ENCODE assay signal across 18 cellular contexts in the genomic region with DNA sequence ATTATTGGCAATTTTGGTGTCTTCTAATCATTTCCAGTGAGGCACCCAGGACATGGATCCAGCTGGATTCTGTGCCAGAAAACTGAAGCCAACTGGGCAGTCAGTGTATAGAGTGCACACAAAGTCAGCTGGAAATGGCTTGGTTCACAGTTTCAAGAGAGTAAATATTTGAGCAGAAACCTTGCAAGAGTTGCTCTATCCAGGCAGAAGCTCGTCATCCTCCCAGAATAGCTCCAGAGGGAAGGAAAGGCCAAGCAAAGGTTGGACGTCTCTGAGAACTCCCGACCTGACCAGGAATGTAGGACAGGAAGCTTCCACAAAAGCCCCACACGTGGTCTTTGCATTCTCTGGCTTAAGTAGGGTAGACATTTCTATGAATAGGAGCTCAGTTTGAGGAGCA.
DNase-seq lines count a peak whose midpoint lies in the region; ATAC-seq and TF ChIP-seq lines count a peak whose summit lies in the region.
"Had no signal": no experiment of that assay in that cellular context is flagged by ENCODE, and none has a peak within 500 bp of the region (broad histone marks: within the 10 kb centered on the region; RNA-seq: fewer than 3 reads in every experiment).

No MANE protein-coding gene starts in this region.

- H3K27me3 ChIP-seq in body of pancreas (no peaks in the 10 kb centered on the region), heart right ventricle (no peaks in the 10 kb centered on the region)

- H3K27ac ChIP-seq in body of pancreas (no peak overlapping the region), heart right ventricle (peak overlapping the region in 7 of 10 donors; percentile 3 to 64 (median 31))

- H3K4me3 ChIP-seq in body of pancreas (no peak overlapping the region), heart right ventricle (no peak overlapping the region)

- TF ChIP-seq CTCF in body of pancreas (IDR thresholded peaks at IDR 0.05) (no peak), heart right ventricle (IDR thresholded peaks at IDR 0.05) (no peak)

- WGBS in body of pancreas, 2 donors, result 4 to 10% methylated on average over 4 of the region's 4 CpGs
- WGBS in heart right ventricle, 2 donors, result 14 to 16% methylated on average over 4 of the region's 4 CpGs

- DNase-seq in AG20443 (ENCODE audit: low spot score) (peak; percentile 59), body of pancreas (peak in 1 of 4 donors; percentile 13), heart right ventricle (peak in 1 of 2 donors; percentile 43), sciatic nerve (ENCODE audit: low spot score) (no peak), kidney tubule cell (ENCODE audit: low spot score) (no peak), NCI-H187 (lab: John Stamatoyannopoulos, UW) (no peak)
- DNase-seq: activated CD4-positive, alpha-beta T cell treated with anti-CD3 and anti-CD28 coated beads for 4 hours; activated T-cell treated with anti-CD3 and anti-CD28 coated beads, Interleukin-2, amount 50 U/mL, for 4 hours; amniotic stem cell; DND-41; effector CD8-positive, alpha-beta T cell; head of caudate nucleus; NCI-H1417; nucleus accumbens; OCI-M1; T-cell had no signal

- ATAC-seq in body of pancreas (peak; percentile 30), heart right ventricle (peak in 7 of 8 donors; percentile 51 to 87 (median 79)), sciatic nerve (peak; percentile 77), GM19351 (IDR thresholded peaks at IDR 0.05; ENCODE audit: unreplicated experiment) (no peak), HG03025 (IDR thresholded peaks at IDR 0.05; ENCODE audit: low FRiP score, unreplicated experiment) (no peak)
- ATAC-seq: activated T-cell treated with anti-CD3 and anti-CD28 coated beads, Interleukin-2, amount 50 U/mL, for 4 hours; T-cell had no signal

- no peaks in the 10 kb centered on the region for H3K9me3 ChIP-seq in body of pancreas
- no peaks in the 10 kb centered on the region for H3K9me3 ChIP-seq in heart right ventricle

- H3K4me1 ChIP-seq in body of pancreas (no peaks in the 10 kb centered on the region), heart right ventricle (peaks cover 8 to 38% (median 22%) of the 10 kb centered on the region in 9 donors)

- intact Hi-C loops in body of pancreas (cut with DNase I) (no loop called here), heart right ventricle (cut with DNase I) (no loop called here), sciatic nerve (cut with DNase I) (no loop called here)

- no peak for TF ChIP-seq POLR2A in body of pancreas (IDR thresholded peaks at IDR 0.05)

- H3K36me3 ChIP-seq in body of pancreas (replicated peaks in 1 of 2; ENCODE audit: insufficient read depth in 1 of 2, low read depth in 2 of 2) (no peaks in the 10 kb centered on the region), heart right ventricle (peaks cover 0 to 58% (median 0%) of the 10 kb centered on the region in 9 donors)

Comparison
In these comparisons a context has a peak if more than half of its experiments do, and no peak if none do; other contexts are left out.
1. ATAC-seq: peak in body of pancreas (single experiment), heart right ventricle (7 of 8) and sciatic nerve (single experiment); none in GM19351 (single experiment) and HG03025 (single experiment).
2. H3K27ac ChIP-seq: peak in heart right ventricle (7 of 10); none in body of pancreas (0 of 4).